In genomic region chr16:30397056-30397455, GRCh38 we compare ENCODE assay signal across 15 cellular contexts. TPM values are rescaled to one million over a fixed set of nuclear protein-coding genes. Genes with fewer than 3 reads are reported as not detected.
DNase-seq lines count a peak whose midpoint lies in the region; ATAC-seq and TF ChIP-seq lines count a peak whose summit lies in the region.
"Had no signal": no experiment of that assay in that cellular context is flagged by ENCODE, and none has a peak within 500 bp of the region (broad histone marks: within the 10 kb centered on the region; RNA-seq: fewer than 3 reads in every experiment).

No MANE protein-coding gene starts in this region.

- no peak overlapping the region for H3K4me3 ChIP-seq in breast epithelium
- H3K4me3 ChIP-seq in endodermal cell (ENCODE audit: low read length), result peak overlapping the region; percentile 89

- H3K4me3 Mint-ChIP-seq in MCF 10A (ENCODE audit: unreplicated experiment), result peak overlapping the region; percentile 83
- peak overlapping the region; percentile 94 for H3K4me3 Mint-ChIP-seq in T-helper 17 cell
- peak overlapping the region; percentile 93 for H3K4me3 Mint-ChIP-seq in endodermal cell
- peak overlapping the region; percentile 62 for H3K4me3 Mint-ChIP-seq in type B pancreatic cell

- no peaks in the 10 kb centered on the region for H3K36me3 ChIP-seq in breast epithelium
- peaks cover 25% of the 10 kb centered on the region for H3K36me3 ChIP-seq in endodermal cell (ENCODE audit: control insufficient read depth, insufficient read depth, low read length)

- BruUV-seq in MCF 10A (replicated peaks; lab: Mats Ljungman, UMichigan), result no TSS peak

- H3K36me3 Mint-ChIP-seq in MCF 10A (ENCODE audit: insufficient read depth, unreplicated experiment) (no peaks in the 10 kb centered on the region), T-helper 17 cell (ENCODE audit: low read depth) (peaks cover 3% of the 10 kb centered on the region), endodermal cell (ENCODE audit: low read depth) (peaks cover 16% of the 10 kb centered on the region), type B pancreatic cell (peaks cover 3% of the 10 kb centered on the region)

- no peaks in the 10 kb centered on the region for H3K9me3 Mint-ChIP-seq in MCF 10A (ENCODE audit: unreplicated experiment)
- no peaks in the 10 kb centered on the region for H3K9me3 Mint-ChIP-seq in endodermal cell
- H3K9me3 Mint-ChIP-seq in type B pancreatic cell, result no peaks in the 10 kb centered on the region

- H3K27ac Mint-ChIP-seq in MCF 10A (ENCODE audit: low read depth, unreplicated experiment) (no peak overlapping the region), T-helper 17 cell (peak overlapping the region; percentile 90), endodermal cell (peak overlapping the region; percentile 37), type B pancreatic cell (no peak overlapping the region)

- H3K9me3 ChIP-seq in breast epithelium (no peaks in the 10 kb centered on the region), T-helper 17 cell (ENCODE audit: control insufficient read depth, low read length, poor library complexity, severe bottlenecking) (no peaks in the 10 kb centered on the region), endodermal cell (ENCODE audit: control insufficient read depth, low read length) (no peaks in the 10 kb centered on the region)
- H3K9me3 ChIP-seq: BE2C had no signal

- 94 to 95% methylated on average over 4 of the region's 4 CpGs for WGBS in endodermal cell (ENCODE audit: insufficient coverage in 1 of 2, insufficient read length in 1 of 2), 2 experiments

- CTCF ChIA-PET in MCF 10A (lab: Yijun Ruan, JAX), result no interaction called here

- H3K4me1 ChIP-seq in breast epithelium (peaks cover 0 to 9% of the 10 kb centered on the region in 2 donors), endodermal cell (ENCODE audit: control insufficient read depth, insufficient read depth, low read length) (no peaks in the 10 kb centered on the region)

- intact Hi-C loops in MCF 10A (cut with micrococcal nuclease) (no loop called here), breast epithelium (cut with DNase I; ENCODE audit: low total_unique reads) (no loop called here)

- no peak overlapping the region for H3K9ac ChIP-seq in endodermal cell (ENCODE audit: extremely low read depth, low read length, poor library complexity, severe bottlenecking)

- H3K4me1 Mint-ChIP-seq in MCF 10A (ENCODE audit: insufficient read depth, unreplicated experiment), result peaks cover 7% of the 10 kb centered on the region
- H3K4me1 Mint-ChIP-seq in T-helper 17 cell, result peaks cover 37% of the 10 kb centered on the region
- H3K4me1 Mint-ChIP-seq in endodermal cell, result peaks cover 35% of the 10 kb centered on the region
- peaks cover 45% of the 10 kb centered on the region for H3K4me1 Mint-ChIP-seq in type B pancreatic cell (ENCODE audit: unreplicated experiment)

- no peak for TF ChIP-seq POLR2A in breast epithelium (IDR thresholded peaks at IDR 0.05)

- DNase-seq in MCF 10A (ENCODE audit: unreplicated experiment) (no peak), breast epithelium (ENCODE audit: low spot score in 2 of 2) (no peak), T-helper 17 cell (no peak), endodermal cell (no peak), type B pancreatic cell (ENCODE audit: extremely low spot score, unreplicated experiment) (no peak), NCI-H187 (lab: John Stamatoyannopoulos, UW) (no peak), SKM-1 treated with dmso at 0.1 percent for 144 hours (lab: John Stamatoyannopoulos, UW; ENCODE audit: unreplicated experiment) (no peak)
- DNase-seq: BE2C; NCI-H2171; stimulated activated CD4-positive, alpha-beta T cell treated with anti-CD3 and anti-CD28 coated beads, Interleukin-2, amount 100 ng/mL, for 24 hours had no signal

- no peaks in the 10 kb centered on the region for H3K27me3 Mint-ChIP-seq in MCF 10A (ENCODE audit: insufficient read depth, unreplicated experiment)
- no peaks in the 10 kb centered on the region for H3K27me3 Mint-ChIP-seq in T-helper 17 cell
- no peaks in the 10 kb centered on the region for H3K27me3 Mint-ChIP-seq in endodermal cell (ENCODE audit: insufficient read depth)
- H3K27me3 Mint-ChIP-seq in type B pancreatic cell, result no peaks in the 10 kb centered on the region

- ATAC-seq in T-helper 17 cell (no peak), GM21360 (IDR thresholded peaks at IDR 0.05; ENCODE audit: unreplicated experiment) (no peak)
- ATAC-seq: esophagus mucosa had no signal

- no peak for TF ChIP-seq CTCF in MCF 10A (IDR thresholded peaks at IDR 0.05; ENCODE audit: unreplicated experiment)
- TF ChIP-seq CTCF in breast epithelium (IDR thresholded peaks at IDR 0.05), result no peak
- no peak for TF ChIP-seq CTCF in endodermal cell (conservative IDR thresholded peaks at IDR 0.05)
- TF ChIP-seq CTCF in type B pancreatic cell (conservative IDR thresholded peaks at IDR 0.05), result no peak

- no peaks in the 10 kb centered on the region for H3K27me3 ChIP-seq in breast epithelium
- no peaks in the 10 kb centered on the region for H3K27me3 ChIP-seq in endodermal cell (ENCODE audit: control insufficient read depth, insufficient read depth, low read length, poor library complexity, severe bottlenecking)
- H3K27me3 ChIP-seq: BE2C had no signal

- POLR2A ChIA-PET in MCF 10A (lab: Yijun Ruan, JAX), result interaction anchor here (0.7 to 4.8 kb wide), 6 partner anchors 10 to 160 kb away, joined by 3 to 66 read pairs (median 4); partner anchors contain the start of genes CD2BP2 and ZNF771

- H3K27ac ChIP-seq in breast epithelium (no peak overlapping the region), endodermal cell (ENCODE audit: low read depth, low read length) (peak overlapping the region; percentile 29)

RNA-seq across cellular contexts. Expression of gene ZNF48, which starts 1.8 kb away (rescaled TPM):
- 11.0 and 12.4 TPM in 2 replicates for total RNA-seq in MCF 10A (2022)
- total RNA-seq in breast epithelium, result 1 to 10 TPM; 4.8 to 9.5 (median 6.2) TPM
- 1 to 10 TPM; 6.2 to 6.7 TPM for total RNA-seq in T-helper 17 cell
- total RNA-seq in endodermal cell, result 10 to 100 TPM; 40.1 to 58.4 TPM
- 66.8 TPM for polyA plus RNA-seq in endodermal cell (2013, experiment 1 of 2)
- 70.0 TPM for polyA plus RNA-seq in endodermal cell (2013, experiment 2 of 2)
- total RNA-seq in type B pancreatic cell (ENCODE audit: low replicate concordance), result 14.5 and 21.1 TPM in 2 replicates

RNA-seq across cellular contexts. Expression of gene ZNF771, which starts 10.3 kb away (rescaled TPM):
- total RNA-seq in MCF 10A (2022), result 8.1 and 8.3 TPM in 2 replicates
- total RNA-seq in breast epithelium, result 10 to 100 TPM; 21.1 to 29.2 (median 22.2) TPM
- 1 to 10 TPM; 1.4 to 1.5 TPM for total RNA-seq in T-helper 17 cell
- total RNA-seq in endodermal cell, result 10 to 100 TPM; 14.7 to 16.6 TPM
- polyA plus RNA-seq in endodermal cell (2013, experiment 1 of 2), result 9.5 TPM
- polyA plus RNA-seq in endodermal cell (2013, experiment 2 of 2), result 9.1 TPM
- 4.7 and 15.5 TPM in 2 replicates for total RNA-seq in type B pancreatic cell (ENCODE audit: low replicate concordance)

RNA-seq across cellular contexts. Expression of gene SEPTIN1, which starts 14.7 kb away (rescaled TPM):
- total RNA-seq in MCF 10A (2022) (1.3 and 1.7 TPM in 2 replicates), breast epithelium (1 to 10 TPM; 1.3 to 4.6 (median 2.7) TPM), T-helper 17 cell (100 to 1,000 TPM; 192 to 220 TPM), endodermal cell (1 to 10 TPM; 1.1 to 2.3 TPM), type B pancreatic cell (ENCODE audit: low replicate concordance) (1.4 and 2.3 TPM in 2 replicates)
- polyA plus RNA-seq in endodermal cell (2013, experiment 1 of 2), result 3.3 TPM
- polyA plus RNA-seq in endodermal cell (2013, experiment 2 of 2), result 2.0 TPM

RNA-seq across cellular contexts. Expression of gene MYL11, which starts 22.5 kb away (rescaled TPM):
- total RNA-seq in MCF 10A (2022) (1.2 and 1.6 TPM in 2 replicates), breast epithelium (not detected), T-helper 17 cell (1 to 10 TPM in 1 of 2 donors, not detected in 1; 1.8 TPM), endodermal cell (1 to 10 TPM in 1 of 2 donors, not detected in 1; 1.2 TPM), type B pancreatic cell (ENCODE audit: low replicate concordance) (10.4 and 21.7 TPM in 2 replicates)
- polyA plus RNA-seq in endodermal cell (2013, experiment 1 of 2), result 0.64 TPM
- 0.62 TPM for polyA plus RNA-seq in endodermal cell (2013, experiment 2 of 2)
- total RNA-seq: M059J, mesenteric fat pad, pulmonary artery endothelial cell had no signal

RNA-seq across cellular contexts. Expression of gene TBC1D10B, which starts 26.8 kb away (rescaled TPM):
- 46.5 and 48.0 TPM in 2 replicates for total RNA-seq in MCF 10A (2022)
- total RNA-seq in breast epithelium, result 10 to 100 TPM; 19.0 to 22.2 (median 21.0) TPM
- total RNA-seq in T-helper 17 cell, result 10 to 100 TPM; 27.4 to 28.8 TPM
- total RNA-seq in endodermal cell, result 10 to 100 TPM; 30.7 to 36.3 TPM
- polyA plus RNA-seq in endodermal cell (2013, experiment 1 of 2), result 32.4 TPM
- polyA plus RNA-seq in endodermal cell (2013, experiment 2 of 2), result 27.8 TPM
- 46.8 and 50.0 TPM in 2 replicates for total RNA-seq in type B pancreatic cell (ENCODE audit: low replicate concordance)

Comparison
In these comparisons a context has a peak if more than half of its experiments do, and no peak if none do; other contexts are left out.
1. H3K27ac Mint-ChIP-seq: peak in T-helper 17 cell (single experiment) and endodermal cell (single experiment); none in MCF 10A (single experiment) and type B pancreatic cell (single experiment).
2. RNA of gene SEPTIN1, which starts 14.7 kb away (total RNA-seq): 192 to 220 TPM in T-helper 17 cell; 1.3 to 4.6 TPM in breast epithelium, 1.1 to 2.3 TPM in endodermal cell, 1.4 to 2.3 TPM in type B pancreatic cell and 1.3 to 1.7 TPM in MCF 10A; every median in the first group is over 10 times any median in the second.
3. Peak in every context shown above with its lines, with median percentiles within 50 percentile points of each other: H3K4me3 Mint-ChIP-seq.